ENCODE assay signal across 28 cellular contexts in genomic region chr14:104066719-104067118, GRCh38.
"Had no signal": no experiment of that assay in that cellular context is flagged by ENCODE, and none has a peak within 500 bp of the region (broad histone marks: within the 10 kb centered on the region; RNA-seq: fewer than 3 reads in every experiment).

No MANE protein-coding gene starts in this region.

- H3K36me3 ChIP-seq: stomach, suprapubic skin, thoracic aorta, thyroid gland, tibial artery, transverse colon, upper lobe of left lung, upper lobe of right lung, uterus, vagina had no signal

- FAIRE-seq: urothelium cell line had no signal

- H3K4me3 Mint-ChIP-seq: stimulated activated effector memory CD8-positive, alpha-beta T cell treated with anti-CD3 and anti-CD28 coated beads, Interleukin-12 subunit alpha, Interleukin-12 subunit beta, amount 100 ng/mL, for 72 hours; stimulated activated memory B cell treated with anti-CD40 and anti-IgM and Interleukin-4, amounts not matched to agents 10 μg/mL and 1 μg/mL and 100 μg/mL, for 72 hours; stimulated activated naive CD8-positive, alpha-beta T cell treated with anti-CD3 and anti-CD28 coated beads, Interleukin-15, amount 100 ng/mL, for 72 hours; stimulated activated naive CD8-positive, alpha-beta T cell treated with anti-CD3 and anti-CD28 coated beads, Interleukin-15, Interleukin-2, amounts not matched to agents 100 ng/mL and 50 ng/mL, for 24 hours; type B pancreatic cell had no signal

- H3K4me1 Mint-ChIP-seq: stimulated activated effector memory CD8-positive, alpha-beta T cell treated with anti-CD3 and anti-CD28 coated beads, Interleukin-12 subunit alpha, Interleukin-12 subunit beta, amount 100 ng/mL, for 72 hours; stimulated activated memory B cell treated with anti-CD40 and anti-IgM and Interleukin-4, amounts not matched to agents 10 μg/mL and 1 μg/mL and 100 μg/mL, for 72 hours; stimulated activated naive CD8-positive, alpha-beta T cell treated with anti-CD3 and anti-CD28 coated beads, Interleukin-15, amount 100 ng/mL, for 72 hours had no signal

- H3K36me3 Mint-ChIP-seq: stimulated activated effector memory CD8-positive, alpha-beta T cell treated with anti-CD3 and anti-CD28 coated beads, Interleukin-12 subunit alpha, Interleukin-12 subunit beta, amount 100 ng/mL, for 72 hours; stimulated activated memory B cell treated with anti-CD40 and anti-IgM and Interleukin-4, amounts not matched to agents 10 μg/mL and 1 μg/mL and 100 μg/mL, for 72 hours; type B pancreatic cell had no signal

- ATAC-seq: stimulated activated effector memory CD8-positive, alpha-beta T cell treated with anti-CD3 and anti-CD28 coated beads, Interleukin-12 subunit alpha, Interleukin-12 subunit beta, amount 100 ng/mL, for 72 hours; stimulated activated memory B cell treated with anti-CD40 and anti-IgM and Interleukin-4, amounts not matched to agents 10 μg/mL and 1 μg/mL and 100 μg/mL, for 72 hours; stimulated activated naive CD8-positive, alpha-beta T cell treated with anti-CD3 and anti-CD28 coated beads, Interleukin-15, amount 100 ng/mL, for 72 hours; stimulated activated naive CD8-positive, alpha-beta T cell treated with anti-CD3 and anti-CD28 coated beads, Interleukin-15, Interleukin-2, amounts not matched to agents 100 U/mL and 50 U/mL, for 24 hours; upper lobe of right lung had no signal

- H3K27ac Mint-ChIP-seq: stimulated activated effector memory CD8-positive, alpha-beta T cell treated with anti-CD3 and anti-CD28 coated beads, Interleukin-12 subunit alpha, Interleukin-12 subunit beta, amount 100 ng/mL, for 72 hours; stimulated activated memory B cell treated with anti-CD40 and anti-IgM and Interleukin-4, amounts not matched to agents 10 μg/mL and 1 μg/mL and 100 μg/mL, for 72 hours; stimulated activated naive CD8-positive, alpha-beta T cell treated with anti-CD3 and anti-CD28 coated beads, Interleukin-15, amount 100 ng/mL, for 72 hours; stimulated activated naive CD8-positive, alpha-beta T cell treated with anti-CD3 and anti-CD28 coated beads, Interleukin-15, Interleukin-2, amounts not matched to agents 100 ng/mL and 50 ng/mL, for 24 hours; type B pancreatic cell had no signal

- H3K4me3 ChIP-seq: stomach, suprapubic skin, testis, thoracic aorta, thyroid gland, tibial artery, tibial nerve, transverse colon, upper lobe of left lung, upper lobe of right lung, uterus, vagina had no signal

- H3K4me1 ChIP-seq: stomach, suprapubic skin, testis, thyroid gland, tibial artery, tibial nerve, transverse colon, upper lobe of left lung, upper lobe of right lung, uterus, vagina had no signal

- H3K9me3 ChIP-seq: testis, thoracic aorta, thyroid gland, uterus, vagina had no signal

- DNase-seq: stimulated activated CD4-positive, alpha-beta T cell treated with anti-CD3 and anti-CD28 coated beads, Interleukin-2, amount 100 ng/mL, for 48 hours; stimulated activated CD4-positive, alpha-beta T cell treated with anti-CD3 and anti-CD28 coated beads, Interleukin-4, amount 100 ng/mL, for 1 hour; stimulated activated CD4-positive, alpha-beta T cell treated with anti-CD3 and anti-CD28 coated beads, Interleukin-4, amount 100 ng/mL, for 24 hours; stimulated activated CD4-positive, alpha-beta T cell treated with anti-CD3 and anti-CD28 coated beads, Interleukin-4, amount 100 ng/mL, for 4 hours; stimulated activated CD8-positive, alpha-beta memory T cell treated with anti-CD3 and anti-CD28 coated beads, Interleukin-4, amount 100 ng/mL, for 48 hours; stimulated activated naive CD4-positive, alpha-beta T cell; stimulated activated naive CD4-positive, alpha-beta T cell treated with Interleukin-2 at 50 U/mL for 16 hours; stimulated activated naive CD8-positive, alpha-beta T cell treated with anti-CD3 and anti-CD28 coated beads, Interleukin-15, amount 100 ng/mL, for 72 hours; stimulated activated naive CD8-positive, alpha-beta T cell treated with anti-CD3 and anti-CD28 coated beads, Interleukin-15, Interleukin-2, amounts not matched to agents 100 U/mL and 50 U/mL, for 24 hours; stomach; substantia nigra; testis; thyroid gland; tibial artery; transverse colon; trophoblast cell; upper lobe of left lung; upper lobe of right lung; uterus had no signal

- H3K9me3 Mint-ChIP-seq: stimulated activated effector memory CD8-positive, alpha-beta T cell treated with anti-CD3 and anti-CD28 coated beads, Interleukin-12 subunit alpha, Interleukin-12 subunit beta, amount 100 ng/mL, for 72 hours; type B pancreatic cell had no signal

- H3K27me3 ChIP-seq: testis, thyroid gland, upper lobe of left lung, vagina had no signal

- H3K27ac ChIP-seq: stomach, suprapubic skin, testis, thoracic aorta, thyroid gland, tibial artery, tibial nerve, transverse colon, upper lobe of left lung, upper lobe of right lung, uterus, vagina had no signal
